Comparison of ENCODE assay signal across 23 cellular contexts in the genomic region with DNA sequence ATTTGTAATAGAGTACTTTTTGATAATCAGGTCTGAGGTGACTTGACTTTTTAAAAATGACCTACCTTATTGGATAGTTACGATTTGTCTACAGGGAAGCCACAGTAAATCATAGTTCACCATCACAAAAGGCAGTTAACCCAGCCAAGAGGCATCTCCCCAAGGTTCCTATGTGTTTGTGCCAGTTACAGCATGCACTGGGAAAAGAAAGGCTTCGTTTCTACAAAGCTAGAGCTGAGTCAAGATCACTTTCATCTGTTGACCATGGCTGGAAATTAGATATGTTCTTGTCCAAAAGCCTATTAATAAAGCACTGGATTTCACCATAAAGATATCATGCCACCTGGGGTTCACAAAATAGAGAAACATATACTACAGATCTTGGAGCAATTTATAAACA.
"Had no signal": no experiment of that assay in that cellular context is flagged by ENCODE, and none has a peak within 500 bp of the region (broad histone marks: within the 10 kb centered on the region; RNA-seq: fewer than 3 reads in every experiment).

No MANE protein-coding gene starts in this region.

- ATAC-seq: gastrocnemius medialis; natural killer cell treated with Interleukin-12 subunit alpha and Interleukin-12 subunit beta and Interleukin-15 and Interleukin-18, amount 100 ng/mL, for 72 hours; pancreas; right cardiac atrium; stimulated activated effector memory CD8-positive, alpha-beta T cell treated with anti-CD3 and anti-CD28 coated beads, Interleukin-12 subunit alpha, Interleukin-12 subunit beta, amount 100 ng/mL, for 72 hours; stimulated activated naive CD8-positive, alpha-beta T cell treated with anti-CD3 and anti-CD28 coated beads, Interleukin-15, amount 100 ng/mL, for 72 hours had no signal

- H3K27ac ChIP-seq: gastrocnemius medialis, left ventricle myocardium inferior, neutrophil, pancreas, tibial nerve had no signal

- H3K4me3 ChIP-seq: gastrocnemius medialis, left ventricle myocardium inferior, pancreas, skin epidermis, tibial nerve had no signal

- H3K27ac Mint-ChIP-seq: activated CD4-positive, alpha-beta memory T cell treated with anti-CD3 and anti-CD28 coated beads for 36 hours; activated naive CD8-positive, alpha-beta T cell treated with anti-CD3 and anti-CD28 coated beads, Interleukin-2, amount 10 ng/mL, durations not matched to agents 7 days and 5 days; natural killer cell treated with Interleukin-12 subunit alpha and Interleukin-12 subunit beta and Interleukin-15 and Interleukin-18, amount 100 ng/mL, for 72 hours; stimulated activated effector memory CD8-positive, alpha-beta T cell treated with anti-CD3 and anti-CD28 coated beads, Interleukin-12 subunit alpha, Interleukin-12 subunit beta, amount 100 ng/mL, for 72 hours had no signal

- H3K4me3 Mint-ChIP-seq: activated CD4-positive, alpha-beta memory T cell treated with anti-CD3 and anti-CD28 coated beads for 36 hours; activated naive CD8-positive, alpha-beta T cell treated with anti-CD3 and anti-CD28 coated beads, Interleukin-2, amount 10 ng/mL, durations not matched to agents 7 days and 5 days; natural killer cell treated with Interleukin-12 subunit alpha and Interleukin-12 subunit beta and Interleukin-15 and Interleukin-18, amount 100 ng/mL, for 72 hours; stimulated activated effector memory CD8-positive, alpha-beta T cell treated with anti-CD3 and anti-CD28 coated beads, Interleukin-12 subunit alpha, Interleukin-12 subunit beta, amount 100 ng/mL, for 72 hours; stimulated activated naive CD8-positive, alpha-beta T cell treated with anti-CD3 and anti-CD28 coated beads, Interleukin-15, amount 100 ng/mL, for 72 hours had no signal

- H3K27me3 Mint-ChIP-seq: stimulated activated naive CD8-positive, alpha-beta T cell treated with anti-CD3 and anti-CD28 coated beads, Interleukin-15, amount 100 ng/mL, for 72 hours had no signal

- H3K36me3 ChIP-seq: gastrocnemius medialis, left ventricle myocardium inferior, neutrophil, pancreas, tibial nerve had no signal

- H3K4me1 ChIP-seq: left ventricle myocardium inferior, pancreas had no signal

- H3K36me3 Mint-ChIP-seq: activated CD4-positive, alpha-beta memory T cell treated with anti-CD3 and anti-CD28 coated beads for 36 hours; activated naive CD8-positive, alpha-beta T cell treated with anti-CD3 and anti-CD28 coated beads, Interleukin-2, amount 10 ng/mL, durations not matched to agents 7 days and 5 days; natural killer cell treated with Interleukin-12 subunit alpha and Interleukin-12 subunit beta and Interleukin-15 and Interleukin-18, amount 100 ng/mL, for 72 hours; stimulated activated effector memory CD8-positive, alpha-beta T cell treated with anti-CD3 and anti-CD28 coated beads, Interleukin-12 subunit alpha, Interleukin-12 subunit beta, amount 100 ng/mL, for 72 hours had no signal

- H3K4me1 Mint-ChIP-seq: stimulated activated effector memory CD8-positive, alpha-beta T cell treated with anti-CD3 and anti-CD28 coated beads, Interleukin-12 subunit alpha, Interleukin-12 subunit beta, amount 100 ng/mL, for 72 hours; stimulated activated naive CD8-positive, alpha-beta T cell treated with anti-CD3 and anti-CD28 coated beads, Interleukin-15, amount 100 ng/mL, for 72 hours had no signal

- H3K9me3 ChIP-seq: gastrocnemius medialis, left ventricle myocardium inferior, neutrophil, pancreas, tibial nerve had no signal

- H3K27me3 ChIP-seq: gastrocnemius medialis, neutrophil, pancreas, tibial nerve had no signal

- DNase-seq: activated CD4-positive, alpha-beta memory T cell treated with anti-CD3 and anti-CD28 coated beads for 36 hours; activated CD4-positive, alpha-beta T cell treated with anti-CD3 and anti-CD28 coated beads for 48 hours; activated naive CD4-positive, alpha-beta T cell treated with Interleukin-2 at 50 U/mL for 16 hours; activated naive CD8-positive, alpha-beta T cell treated with anti-CD3 and anti-CD28 coated beads, Interleukin-2, amount 10 ng/mL, durations not matched to agents 7 days and 5 days; activated T-cell treated with anti-CD3 and anti-CD28 coated beads, Interleukin-2, amount 50 U/mL, for 48 hours; amniotic stem cell; cerebellar nuclear complex; cortex of kidney; erythroblast; gastrocnemius medialis; hippocampal formation; left ventricle myocardium inferior; midbrain; pancreas; right cardiac atrium; stimulated activated CD4-positive, alpha-beta T cell treated with anti-CD3 and anti-CD28 coated beads, Interleukin-2, amount 100 ng/mL, for 24 hours; stimulated activated naive CD8-positive, alpha-beta T cell treated with anti-CD3 and anti-CD28 coated beads, Interleukin-15, amount 100 ng/mL, for 72 hours; T1000 had no signal

- H3K9me3 Mint-ChIP-seq: activated CD4-positive, alpha-beta memory T cell treated with anti-CD3 and anti-CD28 coated beads for 36 hours; activated naive CD8-positive, alpha-beta T cell treated with anti-CD3 and anti-CD28 coated beads, Interleukin-2, amount 10 ng/mL, durations not matched to agents 7 days and 5 days; natural killer cell treated with Interleukin-12 subunit alpha and Interleukin-12 subunit beta and Interleukin-15 and Interleukin-18, amount 100 ng/mL, for 72 hours; stimulated activated effector memory CD8-positive, alpha-beta T cell treated with anti-CD3 and anti-CD28 coated beads, Interleukin-12 subunit alpha, Interleukin-12 subunit beta, amount 100 ng/mL, for 72 hours; stimulated activated naive CD8-positive, alpha-beta T cell treated with anti-CD3 and anti-CD28 coated beads, Interleukin-15, amount 100 ng/mL, for 72 hours had no signal
